35 cellular contexts compared by ENCODE assay signal in genomic region chr3:173096140-173096539, GRCh38. TPM values are rescaled to one million over a fixed set of nuclear protein-coding genes. Genes with fewer than 3 reads are reported as not detected.
"Had no signal": no experiment of that assay in that cellular context is flagged by ENCODE, and none has a peak within 500 bp of the region (broad histone marks: within the 10 kb centered on the region; RNA-seq: fewer than 3 reads in every experiment).

No MANE protein-coding gene starts in this region.

- H2AFZ ChIP-seq: parathyroid adenoma had no signal

- H3K36me3 ChIP-seq: ascending aorta, cardiac muscle cell, colonic mucosa, esophagus squamous epithelium, heart right ventricle, right atrium auricular region, stomach, suprapubic skin, tibial artery, upper lobe of right lung had no signal

- H3K4me2 ChIP-seq: smooth muscle cell had no signal

- H3K4me1 ChIP-seq: ascending aorta, colonic mucosa, esophagus squamous epithelium, heart right ventricle, parathyroid adenoma, right atrium auricular region, stomach, suprapubic skin, tibial artery, upper lobe of right lung had no signal

- H3K27ac ChIP-seq: ascending aorta, cardiac muscle cell, colonic mucosa, epithelial cell of prostate, esophagus squamous epithelium, heart right ventricle, parathyroid adenoma, right atrium auricular region, stomach, suprapubic skin, tibial artery, upper lobe of right lung, VCaP had no signal

- H3K4me3 ChIP-seq: ascending aorta, cardiac muscle cell, colonic mucosa, esophagus squamous epithelium, heart right ventricle, right atrium auricular region, smooth muscle cell, stomach, suprapubic skin, tibial artery, upper lobe of right lung had no signal

- FAIRE-seq: endometrium, TTC549 had no signal

- H3K79me2 ChIP-seq: parathyroid adenoma had no signal

- DNase-seq: activated CD4-positive, alpha-beta T cell treated with anti-CD3 and anti-CD28 coated beads for 48 hours; activated CD4-positive, alpha-beta T cell treated with anti-CD3 and anti-CD28 coated beads, Interleukin-2, amount 50 U/mL, for 48 hours; activated CD8-positive, alpha-beta memory T cell treated with anti-CD3 and anti-CD28 coated beads for 24 hours; activated effector memory CD4-positive, alpha-beta T cell treated with Interleukin-2 at 50 U/mL for 16 hours; activated naive CD4-positive, alpha-beta T cell treated with anti-CD3 and anti-CD28 coated beads, Interleukin-2, amount 10 ng/mL, durations not matched to agents 7 days and 5 days; activated naive CD8-positive, alpha-beta T cell treated with anti-CD3 and anti-CD28 coated beads, Interleukin-2, amount 10 ng/mL, durations not matched to agents 7 days and 5 days; cerebellar nuclear complex; colonic mucosa; effector CD8-positive, alpha-beta T cell; esophagus squamous epithelium; foreskin melanocyte; heart right ventricle; naive thymus-derived CD4-positive, alpha-beta T cell; stimulated activated CD4-positive, alpha-beta T cell treated with anti-CD3 and anti-CD28 coated beads, Interleukin-2, amount 100 ng/mL, for 24 hours; stimulated activated naive B cell treated with anti-CD40 and anti-IgM and Interleukin-4, amounts not matched to agents 10 μg/mL and 1 μg/mL and 100 μg/mL, for 72 hours; stomach; tibial artery; upper lobe of right lung had no signal

- H3K27me3 ChIP-seq: ascending aorta, cardiac muscle cell, colonic mucosa, esophagus squamous epithelium, heart right ventricle, right atrium auricular region, stomach, suprapubic skin, tibial artery, upper lobe of right lung had no signal

- H3K9me3 ChIP-seq: ascending aorta, colonic mucosa, esophagus squamous epithelium, heart right ventricle, right atrium auricular region, stomach, suprapubic skin, tibial artery, upper lobe of right lung had no signal

- ATAC-seq: heart right ventricle; naive thymus-derived CD4-positive, alpha-beta T cell; stimulated activated naive B cell treated with anti-CD40 and anti-IgM and Interleukin-4, amounts not matched to agents 10 μg/mL and 1 μg/mL and 100 μg/mL, for 72 hours; upper lobe of right lung had no signal

RNA-seq across cellular contexts. Expression of gene SPATA16, which starts 44.9 kb away (rescaled TPM):
- total RNA-seq: activated naive CD8-positive, alpha-beta T cell treated with anti-CD3 and anti-CD28 coated beads, Interleukin-2, amount 10 ng/mL, durations not matched to agents 7 days and 5 days; ascending aorta; cardiac muscle cell; colonic mucosa; dermis microvascular lymphatic vessel endothelial cell; esophagus squamous epithelium; glomerular endothelial cell; heart right ventricle; kidney epithelial cell; lower leg skin; mesothelial cell of epicardium; naive thymus-derived CD4-positive, alpha-beta T cell; pulmonary artery endothelial cell; right atrium auricular region; smooth muscle cell; stomach; suprapubic skin; upper lobe of right lung had no signal
- polyA plus RNA-seq: cardiac muscle cell; heart right ventricle; naive thymus-derived CD4-positive, alpha-beta T cell; neural cell; smooth muscle cell; stomach had no signal
